Comparison of ENCODE assay signal across 12 cellular contexts in the genomic region with DNA sequence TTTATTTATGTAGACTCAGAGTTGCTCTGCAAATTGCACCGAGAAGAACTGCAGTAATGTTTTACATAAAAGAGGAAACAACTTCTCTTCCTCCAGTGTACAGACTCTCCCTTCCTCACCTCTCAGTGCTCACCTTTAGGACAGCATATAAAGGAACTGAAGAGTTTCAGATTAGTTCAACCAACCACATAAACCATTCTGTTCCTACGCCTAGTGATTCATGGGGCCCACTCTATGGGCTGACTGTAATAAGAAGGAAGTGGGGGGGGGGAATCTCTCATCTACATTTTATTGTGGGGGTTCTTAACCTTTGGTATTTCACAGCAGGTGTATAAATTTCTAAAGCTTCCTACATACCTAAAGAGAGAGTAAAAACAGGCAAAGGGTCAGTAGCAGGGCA. TPM values are rescaled to one million over a fixed set of nuclear protein-coding genes. Genes with fewer than 3 reads are reported as not detected.
DNase-seq lines count a peak whose midpoint lies in the region; ATAC-seq, FAIRE-seq and TF ChIP-seq lines count a peak whose summit lies in the region.
"Had no signal": no experiment of that assay in that cellular context is flagged by ENCODE, and none has a peak within 500 bp of the region (broad histone marks: within the 10 kb centered on the region; RNA-seq: fewer than 3 reads in every experiment).

No MANE protein-coding gene starts in this region.

- H3K36me3 ChIP-seq in upper lobe of right lung, result peaks cover 75% of the 10 kb centered on the region
- H3K36me3 ChIP-seq in right atrium auricular region, result peaks cover 45% of the 10 kb centered on the region

- no peaks in the 10 kb centered on the region for H3K27me3 Mint-ChIP-seq in natural killer cell (ENCODE audit: low read depth in 2 of 2)

- 44% methylated on average over 2 of the region's 2 CpGs for WGBS in A549 (ENCODE audit: missing lambda C conversion rate)

- peak in 1 of 2 experiments; percentile 26; a peak in 1 of 6 replicates for ATAC-seq in A549
- ATAC-seq in GM18907 (IDR thresholded peaks at IDR 0.05; ENCODE audit: unreplicated experiment), result peak; percentile 84
- ATAC-seq in HG03103 (IDR thresholded peaks at IDR 0.05; ENCODE audit: low read depth, unreplicated experiment), result peak; percentile 92
- ATAC-seq in natural killer cell, result no peak
- ATAC-seq in upper lobe of right lung, result no peak
- ATAC-seq: HepG2 had no signal

- H3K36me3 Mint-ChIP-seq in natural killer cell, result peaks cover 19% of the 10 kb centered on the region

- no peak for TF ChIP-seq POLR2A in A549 (IDR thresholded peaks at IDR 0.05; ENCODE audit: low read length)

- DNase-seq in A549 (ENCODE audit: low read depth in 1 of 2, low spot score in 1 of 2), result no peak
- DNase-seq in activated T-cell treated with anti-CD3 and anti-CD28 coated beads for 4 hours, result peak; percentile 9
- DNase-seq in natural killer cell, result no peak
- DNase-seq in upper lobe of right lung, result no peak
- no peak for DNase-seq in coronary artery (ENCODE audit: low spot score)
- DNase-seq in right atrium auricular region (ENCODE audit: low spot score), result no peak
- DNase-seq: activated CD4-positive, CD25-positive, alpha-beta regulatory T cell had no signal

- H3K4me3 ChIP-seq in A549, result no peak overlapping the region
- H3K4me3 ChIP-seq in upper lobe of right lung, result no peak overlapping the region
- H3K4me3 ChIP-seq in coronary artery, result no peak overlapping the region
- H3K4me3 ChIP-seq in right atrium auricular region, result no peak overlapping the region
- H3K4me3 ChIP-seq: suprapubic skin had no signal

- POLR2A ChIA-PET in A549 (lab: Yijun Ruan, JAX), result no interaction called here

- peaks cover 16% of the 10 kb centered on the region for H3K4me1 ChIP-seq in A549
- no peaks in the 10 kb centered on the region for H3K4me1 ChIP-seq in upper lobe of right lung
- H3K4me1 ChIP-seq in right atrium auricular region, result no peaks in the 10 kb centered on the region
- H3K4me1 ChIP-seq: suprapubic skin had no signal

- H3K9me3 Mint-ChIP-seq in natural killer cell, result no peaks in the 10 kb centered on the region

- H3K27me3 ChIP-seq in upper lobe of right lung (no peaks in the 10 kb centered on the region), right atrium auricular region (no peaks in the 10 kb centered on the region)
- H3K27me3 ChIP-seq: suprapubic skin had no signal

- no peak for FAIRE-seq in A549 (lab: Jason Lieb, UNC)
- FAIRE-seq: D721Med, HepG2 had no signal

- no peak overlapping the region for H3K4me2 ChIP-seq in A549

- TF ChIP-seq EP300 in A549 (IDR thresholded peaks at IDR 0.05), result no peak

- TF ChIP-seq CTCF in A549 (IDR thresholded peaks at IDR 0.05) (no peak), natural killer cell (IDR thresholded peaks at IDR 0.05) (no peak), upper lobe of right lung (IDR thresholded peaks at IDR 0.05) (no peak), coronary artery (IDR thresholded peaks at IDR 0.05) (no peak), right atrium auricular region (IDR thresholded peaks at IDR 0.05) (no peak)

- TF ChIP-seq RAD21 in A549 (conservative IDR thresholded peaks at IDR 0.05 in 1 of 2, IDR thresholded peaks at IDR 0.05 in 1 of 2), result no peak

- no peak overlapping the region for H3K4me3 Mint-ChIP-seq in natural killer cell

- H3K27ac ChIP-seq in A549, result peak overlapping the region; percentile 48 to 70; a peak in 4 of 6 replicates
- H3K27ac ChIP-seq in upper lobe of right lung, result no peak overlapping the region
- no peak overlapping the region for H3K27ac ChIP-seq in coronary artery
- H3K27ac ChIP-seq in right atrium auricular region, result no peak overlapping the region
- H3K27ac ChIP-seq: suprapubic skin had no signal

- peaks cover 0 to 4% of the 10 kb centered on the region in 2 donors for H3K4me1 Mint-ChIP-seq in natural killer cell

- intact Hi-C loops in natural killer cell (cut with micrococcal nuclease) (no loop called here), upper lobe of right lung (cut with DNase I) (no loop called here)

- H3K27ac Mint-ChIP-seq in natural killer cell, result no peak overlapping the region

- CTCF ChIA-PET in A549 (lab: Yijun Ruan, JAX), result interaction anchor here (1.1 to 1.7 kb wide), 3 partner anchors 17 to 26 kb away, joined by 3 to 6 read pairs (median 3); no protein-coding TSS in a partner anchor

- H3K9me3 ChIP-seq in A549 (no peaks in the 10 kb centered on the region), upper lobe of right lung (no peaks in the 10 kb centered on the region), right atrium auricular region (no peaks in the 10 kb centered on the region)
- H3K9me3 ChIP-seq: suprapubic skin had no signal

TF ChIP-seq in A549, 52 proteins besides CTCF, POLR2A, EP300 and RAD21 (continues in another document):
- no peak for TF ChIP-seq JUNB (IDR thresholded peaks at IDR 0.05)
- no peak for TF ChIP-seq FOSB (CRISPR knock-in tag; IDR thresholded peaks at IDR 0.05)
- no peak for TF ChIP-seq FOSL2 (IDR thresholded peaks at IDR 0.05)
- no peak for TF ChIP-seq FOSL2 (CRISPR knock-in tag; IDR thresholded peaks at IDR 0.05)
- TF ChIP-seq NR3C1 (IDR thresholded peaks at IDR 0.05), result no peak
- TF ChIP-seq, protein P1, sequence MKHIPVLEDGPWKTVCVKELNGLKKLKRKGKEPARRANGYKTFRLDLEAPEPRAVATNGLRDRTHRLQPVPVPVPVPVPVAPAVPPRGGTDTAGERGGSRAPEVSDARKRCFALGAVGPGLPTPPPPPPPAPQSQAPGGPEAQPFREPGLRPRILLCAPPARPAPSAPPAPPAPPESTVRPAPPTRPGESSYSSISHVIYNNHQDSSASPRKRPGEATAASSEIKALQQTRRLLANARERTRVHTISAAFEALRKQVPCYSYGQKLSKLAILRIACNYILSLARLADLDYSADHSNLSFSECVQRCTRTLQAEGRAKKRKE (CRISPR knock-in tag; IDR thresholded peaks at IDR 0.05; ENCODE audit: low read depth), result no peak
- TF ChIP-seq HDAC2 (IDR thresholded peaks at IDR 0.05), result no peak
- TF ChIP-seq MAZ (IDR thresholded peaks at IDR 0.05; ENCODE audit: borderline replicate concordance, low read depth, low read length), result no peak
- no peak for TF ChIP-seq PHF8 (IDR thresholded peaks at IDR 0.05; ENCODE audit: borderline replicate concordance, low read depth)
- TF ChIP-seq, protein P2, sequence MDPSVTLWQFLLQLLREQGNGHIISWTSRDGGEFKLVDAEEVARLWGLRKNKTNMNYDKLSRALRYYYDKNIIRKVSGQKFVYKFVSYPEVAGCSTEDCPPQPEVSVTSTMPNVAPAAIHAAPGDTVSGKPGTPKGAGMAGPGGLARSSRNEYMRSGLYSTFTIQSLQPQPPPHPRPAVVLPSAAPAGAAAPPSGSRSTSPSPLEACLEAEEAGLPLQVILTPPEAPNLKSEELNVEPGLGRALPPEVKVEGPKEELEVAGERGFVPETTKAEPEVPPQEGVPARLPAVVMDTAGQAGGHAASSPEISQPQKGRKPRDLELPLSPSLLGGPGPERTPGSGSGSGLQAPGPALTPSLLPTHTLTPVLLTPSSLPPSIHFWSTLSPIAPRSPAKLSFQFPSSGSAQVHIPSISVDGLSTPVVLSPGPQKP (IDR thresholded peaks at IDR 0.05; ENCODE audit: low read depth, low read length), result no peak
- TF ChIP-seq RARB (CRISPR knock-in tag; IDR thresholded peaks at IDR 0.05), result no peak
- TF ChIP-seq EHMT2 (IDR thresholded peaks at IDR 0.05; ENCODE audit: low read depth), result no peak
- TF ChIP-seq, protein P3, sequence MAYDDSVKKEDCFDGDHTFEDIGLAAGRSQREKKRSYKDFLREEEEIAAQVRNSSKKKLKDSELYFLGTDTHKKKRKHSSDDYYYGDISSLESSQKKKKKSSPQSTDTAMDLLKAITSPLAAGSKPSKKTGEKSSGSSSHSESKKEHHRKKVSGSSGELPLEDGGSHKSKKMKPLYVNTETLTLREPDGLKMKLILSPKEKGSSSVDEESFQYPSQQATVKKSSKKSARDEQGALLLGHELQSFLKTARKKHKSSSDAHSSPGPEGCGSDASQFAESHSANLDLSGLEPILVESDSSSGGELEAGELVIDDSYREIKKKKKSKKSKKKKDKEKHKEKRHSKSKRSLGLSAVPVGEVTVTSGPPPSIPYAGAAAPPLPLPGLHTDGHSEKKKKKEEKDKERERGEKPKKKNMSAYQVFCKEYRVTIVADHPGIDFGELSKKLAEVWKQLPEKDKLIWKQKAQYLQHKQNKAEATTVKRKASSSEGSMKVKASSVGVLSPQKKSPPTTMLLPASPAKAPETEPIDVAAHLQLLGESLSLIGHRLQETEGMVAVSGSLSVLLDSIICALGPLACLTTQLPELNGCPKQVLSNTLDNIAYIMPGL (CRISPR knock-in tag; IDR thresholded peaks at IDR 0.05; ENCODE audit: borderline replicate concordance), result no peak
- no peak for TF ChIP-seq TFCP2L1 (CRISPR knock-in tag; IDR thresholded peaks at IDR 0.05)
- TF ChIP-seq SREBF2 (IDR thresholded peaks at IDR 0.05), result no peak

RNA-seq across cellular contexts. Expression of a gene that starts 18.3 kb away (rescaled TPM):
- polyA plus RNA-seq in A549 (2011; rRNA removed), result 65.5 and 72.7 TPM in 2 replicates
- 69.6 and 76.1 TPM in 2 replicates for polyA plus RNA-seq in A549 (2012; cell fraction: cytosol; rRNA removed)
- polyA plus RNA-seq in A549 (2012; cell fraction: nucleus; rRNA removed), result 33.4 and 40.0 TPM in 2 replicates
- polyA plus RNA-seq in A549 (2017; fragmentation: RNase III; extraction: RNeasy Plus Mini Kit Qiagen cat#74134 plus additional on column Dnase treatment), result 56.1 to 62.9 TPM (median 60.0 TPM) in 3 replicates
- polyA minus RNA-seq in A549 (2011; rRNA and poly(A)+ RNA removed), result 17.1 and 24.2 TPM in 2 replicates
- total RNA-seq in natural killer cell, result 10 to 100 TPM; 14.6 to 19.0 (median 16.3) TPM
- 27.4 TPM for total RNA-seq in upper lobe of right lung
- total RNA-seq in right atrium auricular region, result 10 to 100 TPM; 14.5 to 20.9 TPM

RNA-seq across cellular contexts. Expression of a gene that starts 18.4 kb away (rescaled TPM):
- 16.6 and 23.6 TPM in 2 replicates for polyA plus RNA-seq in A549 (2011; rRNA removed)
- 7.5 and 11.9 TPM in 2 replicates for polyA plus RNA-seq in A549 (2012; cell fraction: cytosol; rRNA removed)
- polyA plus RNA-seq in A549 (2012; cell fraction: nucleus; rRNA removed), result 14.8 and 21.5 TPM in 2 replicates
- 30.3 to 33.7 TPM (median 31.3 TPM) in 3 replicates for polyA plus RNA-seq in A549 (2017; fragmentation: RNase III; extraction: RNeasy Plus Mini Kit Qiagen cat#74134 plus additional on column Dnase treatment)
- 19.2 and 20.5 TPM in 2 replicates for polyA minus RNA-seq in A549 (2011; rRNA and poly(A)+ RNA removed)
- total RNA-seq in natural killer cell, result 10 to 100 TPM; 40.1 to 42.3 (median 40.2) TPM
- 34.9 TPM for total RNA-seq in upper lobe of right lung
- total RNA-seq in right atrium auricular region, result 10 to 100 TPM; 39.1 to 47.1 TPM

RNA-seq across cellular contexts. Expression of a gene that starts 36.3 kb away (rescaled TPM):
- polyA plus RNA-seq in A549 (2011; rRNA removed) (10.2 and 14.4 TPM in 2 replicates), A549 (2017; fragmentation: RNase III; extraction: RNeasy Plus Mini Kit Qiagen cat#74134 plus additional on column Dnase treatment) (5.7 to 6.3 TPM (median 6.2 TPM) in 3 replicates)
- 6.1 and 8.5 TPM in 2 replicates for polyA plus RNA-seq in A549 (2012; cell fraction: cytosol; rRNA removed)
- polyA plus RNA-seq in A549 (2012; cell fraction: nucleus; rRNA removed), result 7.3 and 7.9 TPM in 2 replicates
- polyA minus RNA-seq in A549 (2011; rRNA and poly(A)+ RNA removed), result 10.2 and 14.4 TPM in 2 replicates
- total RNA-seq in natural killer cell (under 1 TPM; 0.14 to 0.88 (median 0.41) TPM), upper lobe of right lung (7.1 TPM), right atrium auricular region (1 to 10 TPM in 1 of 2 donors, under 1 TPM in 1; 0.59 to 1.0 TPM)

Comparison
In these comparisons a context has a peak if more than half of its experiments do, and no peak if none do; other contexts are left out.
1. ATAC-seq: peak in GM18907 (single experiment) and HG03103 (single experiment); none in natural killer cell (0 of 3) and upper lobe of right lung (single experiment).
2. H3K27ac ChIP-seq: peak in A549 (2 of 2); none in upper lobe of right lung (single experiment), coronary artery (0 of 2) and right atrium auricular region (0 of 2).